In genomic region chr16:50665128-50665878, GRCh38 we compare ENCODE assay signal across 8 cellular contexts. TPM values are rescaled to one million over a fixed set of nuclear protein-coding genes. Genes with fewer than 3 reads are reported as not detected.
A peak's percentile ranks its signal among the peaks of the same experiment; 100 is the strongest.
DNase-seq lines count a peak whose midpoint lies in the region; ATAC-seq and TF ChIP-seq lines count a peak whose summit lies in the region.

No MANE protein-coding gene starts in this region.

- peak overlapping the region; percentile 83 for H3K9ac ChIP-seq in GM23248

- TF ChIP-seq CTCF in C4-2B (conservative IDR thresholded peaks at IDR 0.05) (peak; percentile 89), lower lobe of right lung (IDR thresholded peaks at IDR 0.05) (peak; percentile 89)
- TF ChIP-seq CTCF in activated CD8-positive, alpha-beta T cell treated with anti-CD3 and anti-CD28 coated beads for 36 hours (IDR thresholded peaks at IDR 0.05), result peak; percentile 96

- H3K27me3 ChIP-seq in GM23248 (replicated peaks; ENCODE audit: insufficient read depth) (no peaks in the 10 kb centered on the region), lower lobe of right lung (ENCODE audit: low read depth) (no peaks in the 10 kb centered on the region)

- no peaks in the 10 kb centered on the region for H3K9me3 Mint-ChIP-seq in activated CD8-positive, alpha-beta T cell treated with anti-CD3 and anti-CD28 coated beads for 36 hours

- ATAC-seq in activated CD8-positive, alpha-beta T cell treated with anti-CD3 and anti-CD28 coated beads for 36 hours, result peak; percentile 48
- ATAC-seq in lower lobe of right lung, result peak; percentile 84 to 87
- no peak for ATAC-seq in HG03469 (IDR thresholded peaks at IDR 0.05; ENCODE audit: unreplicated experiment)

- H3K9me2 ChIP-seq in GM23248 (ENCODE audit: insufficient read depth), result no peaks in the 10 kb centered on the region

- H3K4me3 Mint-ChIP-seq in activated CD8-positive, alpha-beta T cell treated with anti-CD3 and anti-CD28 coated beads for 36 hours, result peak overlapping the region; percentile 54

- H3K27ac ChIP-seq in C4-2B (peak overlapping the region; percentile 16; the same call in 1 of the 2 replicates), GM23248 (no peak overlapping the region), lower lobe of right lung (peak overlapping the region; percentile 76)

- peaks cover 31% of the 10 kb centered on the region for H3K4me1 Mint-ChIP-seq in activated CD8-positive, alpha-beta T cell treated with anti-CD3 and anti-CD28 coated beads for 36 hours (ENCODE audit: low read depth)

- no peaks in the 10 kb centered on the region for H3K4me1 ChIP-seq in GM23248 (ENCODE audit: insufficient read depth)
- peaks cover 15% of the 10 kb centered on the region for H3K4me1 ChIP-seq in lower lobe of right lung

- peak overlapping the region; percentile 98 for H2AFZ ChIP-seq in GM23248

- H3F3A ChIP-seq in GM23248 (ENCODE audit: insufficient read depth), result no peaks in the 10 kb centered on the region

- WGBS in GM23248 (ENCODE audit: low coverage in 1 of 2, low lambda C conversion rate in 2 of 2, missing lambda C conversion rate in 2 of 2), 2 experiments, result 10 to 11% methylated on average over 36 to 40 of the region's 40 CpGs

- CTCF ChIA-PET in activated CD8-positive, alpha-beta T cell treated with anti-CD3 and anti-CD28 coated beads for 36 hours (lab: Charles Lee), result interaction anchor here (0.6 to 17.8 kb wide), 84 partner anchors 8 to 640 kb away, joined by 3 to 340 read pairs (median 5); partner anchors contain the start of genes BRD7, CNEP1R1, CYLD and SNX20

- H3K4me2 ChIP-seq in GM23248 (ENCODE audit: unreplicated experiment), result peak overlapping the region; percentile 92

- in situ Hi-C loops in GM23248 (cut with MboI), result loop anchor here (5.0 kb wide), 1 partner anchor 293 kb away; no protein-coding TSS in a partner anchor

- H3K4me3 ChIP-seq in GM23248 (peak overlapping the region; percentile 82), lower lobe of right lung (peak overlapping the region; percentile 58)

- H4K20me1 ChIP-seq in GM23248 (ENCODE audit: insufficient read depth), result no peaks in the 10 kb centered on the region

- peak; percentile 87 for DNase-seq in GM23248
- DNase-seq in NCI-H526 (lab: John Stamatoyannopoulos, UW), result peak; percentile 0 to 56
- DNase-seq in activated CD8-positive, alpha-beta T cell treated with anti-CD3 and anti-CD28 coated beads for 36 hours, result peak; percentile 82
- DNase-seq in effector CD4-positive, alpha-beta T cell, result peak; percentile 79
- DNase-seq in lower lobe of right lung, result peak; percentile 83
- peak; percentile 84 for DNase-seq in stimulated activated CD4-positive, alpha-beta T cell treated with anti-CD3 and anti-CD28 coated beads, Interleukin-4, amount 100 ng/mL, for 24 hours

- intact Hi-C loops in activated CD8-positive, alpha-beta T cell treated with anti-CD3 and anti-CD28 coated beads for 36 hours (cut with micrococcal nuclease), result loop anchor here (1.0 to 10.0 kb wide), 3 partner anchors 82 to 301 kb away; partner anchors contain the start of gene BRD7
- intact Hi-C loops in lower lobe of right lung (cut with DNase I), result no loop called here

- POLR2A ChIA-PET in activated CD8-positive, alpha-beta T cell treated with anti-CD3 and anti-CD28 coated beads for 36 hours (lab: Charles Lee), result interaction anchor here (0.7 to 9.5 kb wide), 6 partner anchors 10 to 391 kb away, joined by 3 to 59 read pairs (median 4); partner anchors contain the start of gene SNX20

- no peaks in the 10 kb centered on the region for H3K9me3 ChIP-seq in GM23248 (ENCODE audit: low read depth)
- no peaks in the 10 kb centered on the region for H3K9me3 ChIP-seq in lower lobe of right lung

- H3K36me3 Mint-ChIP-seq in activated CD8-positive, alpha-beta T cell treated with anti-CD3 and anti-CD28 coated beads for 36 hours (ENCODE audit: low read depth), result peaks cover 3% of the 10 kb centered on the region

- H3K36me3 ChIP-seq in GM23248 (ENCODE audit: low read depth) (no peaks in the 10 kb centered on the region), lower lobe of right lung (no peaks in the 10 kb centered on the region)

- H3K79me2 ChIP-seq in GM23248 (ENCODE audit: insufficient read depth), result no peaks in the 10 kb centered on the region

- peak overlapping the region; percentile 58 for H3K27ac Mint-ChIP-seq in activated CD8-positive, alpha-beta T cell treated with anti-CD3 and anti-CD28 coated beads for 36 hours

- H3K27me3 Mint-ChIP-seq in activated CD8-positive, alpha-beta T cell treated with anti-CD3 and anti-CD28 coated beads for 36 hours, result no peaks in the 10 kb centered on the region

RNA-seq across cellular contexts. Expression of gene SNX20, which starts 15.8 kb away (rescaled TPM):
- not detected in 2 replicates for total RNA-seq in GM23248 (2014; rRNA removed; shearing (Covaris generic))
- not detected in 2 replicates for polyA plus RNA-seq in GM23248 (2016; fragmentation: Nextera tagmentation; extraction: Ambion mirVana)
- 10 to 100 TPM; 24.6 to 25.0 TPM for total RNA-seq in activated CD8-positive, alpha-beta T cell treated with anti-CD3 and anti-CD28 coated beads for 36 hours
- 15.4 TPM for total RNA-seq in lower lobe of right lung

RNA-seq across cellular contexts. Expression of gene NOD2, which starts 28.1 kb away (rescaled TPM):
- total RNA-seq in GM23248 (2014; rRNA removed; shearing (Covaris generic)), result not detected in 2 replicates
- polyA plus RNA-seq in GM23248 (2016; fragmentation: Nextera tagmentation; extraction: Ambion mirVana), result not detected in 2 replicates
- total RNA-seq in activated CD8-positive, alpha-beta T cell treated with anti-CD3 and anti-CD28 coated beads for 36 hours, result 1 to 10 TPM; 1.1 to 1.6 TPM
- 13.2 TPM for total RNA-seq in lower lobe of right lung

Comparison
In these comparisons a context has a peak if more than half of its experiments do, and no peak if none do; other contexts are left out.
1. DNase-seq: peak in every context shown above with its lines; median percentile 87 in GM23248; 84 in stimulated activated CD4-positive, alpha-beta T cell treated with anti-CD3 and anti-CD28 coated beads, Interleukin-4, amount 100 ng/mL, for 24 hours; 83 in lower lobe of right lung; 82 in activated CD8-positive, alpha-beta T cell treated with anti-CD3 and anti-CD28 coated beads for 36 hours; 79 in effector CD4-positive, alpha-beta T cell; 28 in NCI-H526.
2. RNA of gene SNX20, which starts 15.8 kb away (total RNA-seq): 24.6 to 25.0 TPM in activated CD8-positive, alpha-beta T cell treated with anti-CD3 and anti-CD28 coated beads for 36 hours and 15.4 TPM in lower lobe of right lung (single experiment); not detected in GM23248; every median in the first group is over 10 times any median in the second.
3. Peak in every context shown above with its lines, with median percentiles within 50 percentile points of each other: CTCF ChIP-seq.